ENCODE assay signal across 8 cellular contexts in genomic region chr6:147508871-147509608, GRCh38. TPM values are rescaled to one million over a fixed set of nuclear protein-coding genes. Genes with fewer than 3 reads are reported as not detected.
DNase-seq lines count a peak whose midpoint lies in the region; TF ChIP-seq lines count a peak whose summit lies in the region.

No MANE protein-coding gene starts in this region.

- H3K4me3 ChIP-seq in HFF-Myc (replicated peaks; ENCODE audit: low read depth, low read length), result peak overlapping the region; percentile 70
- H3K4me3 ChIP-seq in ascending aorta, result peak overlapping the region; percentile 58 to 80
- peak overlapping the region; percentile 61 to 84 (median 65) for H3K4me3 ChIP-seq in stomach

- H3K9me3 ChIP-seq in ascending aorta (no peaks in the 10 kb centered on the region), stomach (no peaks in the 10 kb centered on the region)

- H3K27ac ChIP-seq in ascending aorta (peak overlapping the region in 1 of 2 donors; percentile 54), stomach (peak overlapping the region; percentile 46 to 82 (median 75))

- intact Hi-C loops in ascending aorta (cut with DNase I) (loop anchor here (5.0 kb wide), 2 partner anchors 743 to 958 kb away; no protein-coding TSS in a partner anchor), stomach (cut with DNase I; ENCODE audit: low total_unique reads) (loop anchor here (5.0 kb wide), 1 partner anchor 658 kb away; no protein-coding TSS in a partner anchor)

- no peak for TF ChIP-seq CTCF in HFF-Myc (IDR thresholded peaks at IDR 0.05; ENCODE audit: low read depth, low read length, missing control alignments)
- no peak for TF ChIP-seq CTCF in ascending aorta (IDR thresholded peaks at IDR 0.05)
- peak in 1 of 7 experiments; percentile 11 for TF ChIP-seq CTCF in stomach (IDR thresholded peaks at IDR 0.05)

- no peak for TF ChIP-seq POLR2A in stomach (IDR thresholded peaks at IDR 0.05)

- peaks cover 0 to 11% of the 10 kb centered on the region in 2 donors for H3K4me1 ChIP-seq in ascending aorta
- H3K4me1 ChIP-seq in stomach, result peaks cover 10 to 40% (median 33%) of the 10 kb centered on the region in 4 donors

- H3K36me3 ChIP-seq in ascending aorta (no peaks in the 10 kb centered on the region), stomach (no peaks in the 10 kb centered on the region)

- 0 to 3% (median 2%) methylated on average over 37 to 73 of the region's 73 CpGs for WGBS in stomach, 5 donors

- DNase-seq in ELR (ENCODE audit: low read depth) (peak; percentile 34), HFF-Myc (ENCODE audit: extremely low read depth, low read depth) (no peak), ascending aorta (ENCODE audit: low spot score in 2 of 2) (no peak), islet precursor cell (peak; percentile 49), stomach (no peak), pons (ENCODE audit: low spot score) (no peak), hippocampal formation (lab: John Stamatoyannopoulos, UW) (no peak)
- DNase-seq in stimulated activated CD4-positive, alpha-beta T cell treated with anti-CD3 and anti-CD28 coated beads, Interleukin-4, amount 100 ng/mL, for 24 hours, result no peak

- H3K27me3 ChIP-seq in ascending aorta (no peaks in the 10 kb centered on the region), stomach (peaks cover 0 to 63% (median 7%) of the 10 kb centered on the region in 3 donors)

- no peak for TF ChIP-seq EP300 in stomach (IDR thresholded peaks at IDR 0.05)

RNA-seq across cellular contexts. Expression of gene SAMD5, which starts 0.6 kb away (rescaled TPM):
- 1.3 TPM for total RNA-seq in ascending aorta
- total RNA-seq in stomach, result 10 to 100 TPM in 3 of 5 donors, 1 to 10 TPM in 1, under 1 TPM in 1; under 0.01 to 19.1 (median 11.6) TPM
- 1 to 10 TPM; 3.7 to 4.0 (median 3.9) TPM for polyA plus RNA-seq in stomach

Comparison
In these comparisons a context has a peak if more than half of its experiments do, and no peak if none do; other contexts are left out.
1. DNase-seq: peak in ELR (single experiment) and islet precursor cell (single experiment); none in HFF-Myc (single experiment), ascending aorta (0 of 2), stomach (single experiment), pons (single experiment), stimulated activated CD4-positive, alpha-beta T cell treated with anti-CD3 and anti-CD28 coated beads, Interleukin-4, amount 100 ng/mL, for 24 hours (single experiment) and hippocampal formation (0 of 2).
2. Peak in every context shown above with its lines, with median percentiles within 50 percentile points of each other: H3K4me3 ChIP-seq.